In the genomic region with DNA sequence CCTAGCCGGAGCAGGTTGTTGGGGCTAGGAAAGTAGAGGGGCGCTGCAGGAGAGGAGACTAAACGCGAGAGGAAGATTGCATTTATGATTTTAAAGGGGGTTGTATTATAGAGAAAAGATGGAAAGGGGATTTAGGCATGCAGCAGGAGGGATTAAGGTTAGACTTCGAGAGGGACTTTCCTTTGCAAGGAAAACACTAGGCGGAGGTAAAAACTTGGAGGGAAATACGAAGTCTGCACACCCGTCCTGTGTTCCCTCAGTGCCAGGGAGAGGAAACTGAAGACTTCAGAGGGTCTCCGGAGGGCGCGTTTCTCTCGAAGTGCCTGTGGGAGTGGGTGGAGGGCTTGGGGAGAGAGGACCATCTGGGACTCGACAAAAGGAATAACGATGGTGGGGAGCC, we compare ENCODE assay signal across 9 cellular contexts. TPM values are rescaled to one million over a fixed set of nuclear protein-coding genes. Genes with fewer than 3 reads are reported as not detected.
A peak's percentile ranks its signal among the peaks of the same experiment; 100 is the strongest.
DNase-seq lines count a peak whose midpoint lies in the region; ATAC-seq and TF ChIP-seq lines count a peak whose summit lies in the region.
"Had no signal": no experiment of that assay in that cellular context is flagged by ENCODE, and none has a peak within 500 bp of the region (broad histone marks: within the 10 kb centered on the region; RNA-seq: fewer than 3 reads in every experiment).

No MANE protein-coding gene starts in this region.

- no peak for DNase-seq in activated T-helper 2 cell treated with anti-CD3 and anti-CD28 coated beads, Interferon-gamma antibody, Interleukin-2, Interleukin-4, amounts not matched to agents 10 μg/mL and 5 μg/mL and 100 μg/mL, durations not matched to agents 14 hours and 24 hours and 36 hours (ENCODE audit: low spot score)
- DNase-seq in kidney epithelial cell (ENCODE audit: low read depth): no peak
- DNase-seq in spleen: no peak
- DNase-seq in effector CD4-positive, alpha-beta T cell: no peak
- no peak for DNase-seq in midbrain (lab: John Stamatoyannopoulos, UW)
- DNase-seq: activated CD4-positive, alpha-beta T cell treated with anti-CD3 and anti-CD28 coated beads for 1 hour; stimulated activated CD4-positive, alpha-beta T cell treated with anti-CD3 and anti-CD28 coated beads, Interleukin-4, amount 100 ng/mL, for 4 hours had no signal

- 21 to 28% (median 26%) methylated on average over 14 of the region's 14 CpGs for WGBS in spleen, 5 donors

- no peaks in the 10 kb centered on the region for H3K4me1 Mint-ChIP-seq in activated T-helper 2 cell treated with anti-CD3 and anti-CD28 coated beads, Interferon-gamma antibody, Interleukin-2, Interleukin-4, amounts not matched to agents 10 μg/mL and 5 μg/mL and 100 μg/mL, durations not matched to agents 14 hours and 24 hours and 36 hours (ENCODE audit: low read depth)

- H3K27me3 ChIP-seq in kidney epithelial cell (ENCODE audit: control insufficient read depth, insufficient read depth, low read length) (peaks cover 8% of the 10 kb centered on the region), spleen (replicated peaks in 1 of 7) (peaks cover 0 to 84% (median 28%) of the 10 kb centered on the region in 7 donors)

- H3K27ac Mint-ChIP-seq in activated T-helper 2 cell treated with anti-CD3 and anti-CD28 coated beads, Interferon-gamma antibody, Interleukin-2, Interleukin-4, amounts not matched to agents 10 μg/mL and 5 μg/mL and 100 μg/mL, durations not matched to agents 14 hours and 24 hours and 36 hours: no peak overlapping the region

- H3K9me3 ChIP-seq in HEK293 (ENCODE audit: control insufficient read depth, insufficient read depth, low read depth, low read length) (no peaks in the 10 kb centered on the region), spleen (no peaks in the 10 kb centered on the region)

- TF ChIP-seq CTCF in HEK293 (tag by site-specific recombination; IDR thresholded peaks at IDR 0.05): 0 out of 2 replicates have a peak, but pooled peaks have one; percentile 8
- no peak for TF ChIP-seq CTCF in kidney epithelial cell (IDR thresholded peaks at IDR 0.05; ENCODE audit: insufficient read depth, low read length, poor library complexity, severe bottlenecking)
- TF ChIP-seq CTCF in spleen (IDR thresholded peaks at IDR 0.05 in 8 of 11, conservative IDR thresholded peaks at IDR 0.05 in 3 of 11): no peak

- H3K4me1 ChIP-seq in HEK293 (ENCODE audit: control insufficient read depth, insufficient read depth, low read length): no peaks in the 10 kb centered on the region
- H3K4me1 ChIP-seq in spleen: peaks cover 0 to 16% (median 9%) of the 10 kb centered on the region in 6 donors

- no peaks in the 10 kb centered on the region for H3K9me3 Mint-ChIP-seq in activated T-helper 2 cell treated with anti-CD3 and anti-CD28 coated beads, Interferon-gamma antibody, Interleukin-2, Interleukin-4, amounts not matched to agents 10 μg/mL and 5 μg/mL and 100 μg/mL, durations not matched to agents 14 hours and 24 hours and 36 hours

- H3K27ac ChIP-seq in HEK293 (ENCODE audit: extremely low read depth, low read depth, low read length) (no peak overlapping the region), spleen (no peak overlapping the region)

- POLR2A ChIA-PET in HEK293 (lab: Yijun Ruan, JAX): interaction anchor here (1.4 kb wide), 1 partner anchor 62 kb away, joined by 3 read pairs; no protein-coding TSS in a partner anchor

- ATAC-seq in HG03378 (IDR thresholded peaks at IDR 0.05; ENCODE audit: unreplicated experiment): no peak

- H3K4me3 Mint-ChIP-seq in activated T-helper 2 cell treated with anti-CD3 and anti-CD28 coated beads, Interferon-gamma antibody, Interleukin-2, Interleukin-4, amounts not matched to agents 10 μg/mL and 5 μg/mL and 100 μg/mL, durations not matched to agents 14 hours and 24 hours and 36 hours (ENCODE audit: low read depth): peak overlapping the region; percentile 0

- CTCF ChIA-PET in HEK293 (lab: Yijun Ruan, JAX): interaction anchor here (0.6 to 2.3 kb wide), 2 partner anchors 9 to 33 kb away, joined by 4 to 6 read pairs; no protein-coding TSS in a partner anchor

- no peaks in the 10 kb centered on the region for H3K36me3 Mint-ChIP-seq in activated T-helper 2 cell treated with anti-CD3 and anti-CD28 coated beads, Interferon-gamma antibody, Interleukin-2, Interleukin-4, amounts not matched to agents 10 μg/mL and 5 μg/mL and 100 μg/mL, durations not matched to agents 14 hours and 24 hours and 36 hours (ENCODE audit: low read depth)

- H3K4me3 ChIP-seq in HEK293 (ENCODE audit: low read depth, low read length) (peak overlapping the region; percentile 29), kidney epithelial cell (ENCODE audit: low read depth, low read length) (peak overlapping the region; percentile 46), spleen (peak overlapping the region in 7 of 8 donors; percentile 6 to 63 (median 23))

- H3K36me3 ChIP-seq in HEK293 (ENCODE audit: control insufficient read depth in 2 of 2, insufficient read depth in 1 of 2, low read length in 2 of 2) (no peaks in the 10 kb centered on the region), kidney epithelial cell (ENCODE audit: control insufficient read depth, insufficient read depth, low read length) (no peaks in the 10 kb centered on the region), spleen (no peaks in the 10 kb centered on the region)

- intact Hi-C loops in activated T-helper 2 cell treated with anti-CD3 and anti-CD28 coated beads, Interferon-gamma antibody, Interleukin-2, Interleukin-4, amounts not matched to agents 10 μg/mL and 5 μg/mL and 100 μg/mL, durations not matched to agents 14 hours and 24 hours and 36 hours (cut with micrococcal nuclease): no loop called here
- intact Hi-C loops in spleen (cut with DNase I; ENCODE audit: low total_unique reads): no loop called here

- TF ChIP-seq POLR2A in spleen (IDR thresholded peaks at IDR 0.05): no peak

- peaks cover 69% of the 10 kb centered on the region for H3K27me3 Mint-ChIP-seq in activated T-helper 2 cell treated with anti-CD3 and anti-CD28 coated beads, Interferon-gamma antibody, Interleukin-2, Interleukin-4, amounts not matched to agents 10 μg/mL and 5 μg/mL and 100 μg/mL, durations not matched to agents 14 hours and 24 hours and 36 hours (ENCODE audit: low read depth)

TF ChIP-seq in HEK293, 187 proteins besides CTCF, POLR2A, EP300 and RAD21 (continues in another document):
- TF ChIP-seq, protein P1, sequence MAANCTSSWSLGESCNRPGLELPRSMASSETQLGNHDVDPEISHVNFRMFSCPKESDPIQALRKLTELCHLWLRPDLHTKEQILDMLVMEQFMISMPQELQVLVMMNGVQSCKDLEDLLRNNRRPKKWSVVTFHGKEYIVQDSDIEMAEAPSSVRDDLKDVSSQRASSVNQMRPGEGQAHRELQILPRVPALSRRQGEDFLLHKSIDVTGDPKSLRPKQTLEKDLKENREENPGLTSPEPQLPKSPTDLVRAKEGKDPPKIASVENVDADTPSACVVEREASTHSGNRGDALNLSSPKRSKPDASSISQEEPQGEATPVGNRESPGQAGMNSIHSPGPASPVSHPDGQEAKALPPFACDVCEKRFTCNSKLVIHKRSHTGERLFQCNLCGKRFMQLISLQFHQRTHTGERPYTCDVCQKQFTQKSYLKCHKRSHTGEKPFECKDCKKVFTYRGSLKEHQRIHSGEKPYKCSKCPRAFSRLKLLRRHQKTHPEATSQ (tag by site-specific recombination; IDR thresholded peaks at IDR 0.05): no peak
- TF ChIP-seq ZNF777 (tag by site-specific recombination; IDR thresholded peaks at IDR 0.05; ENCODE audit: borderline replicate concordance) (0 out of 2 replicates have a peak, but pooled peaks have one; percentile 32), ZNF292 (tag by site-specific recombination; IDR thresholded peaks at IDR 0.05; ENCODE audit: borderline replicate concordance, low read depth) (no peak), HOXA7 (CRISPR knock-in tag; IDR thresholded peaks at IDR 0.05; ENCODE audit: borderline replicate concordance) (no peak), KLF8 (tag by site-specific recombination; IDR thresholded peaks at IDR 0.05) (no peak), ZNF530 (tag by site-specific recombination; IDR thresholded peaks at IDR 0.05; ENCODE audit: low read depth) (peak; percentile 32; the same call in 1 of the 2 replicates)
- TF ChIP-seq, protein P2, sequence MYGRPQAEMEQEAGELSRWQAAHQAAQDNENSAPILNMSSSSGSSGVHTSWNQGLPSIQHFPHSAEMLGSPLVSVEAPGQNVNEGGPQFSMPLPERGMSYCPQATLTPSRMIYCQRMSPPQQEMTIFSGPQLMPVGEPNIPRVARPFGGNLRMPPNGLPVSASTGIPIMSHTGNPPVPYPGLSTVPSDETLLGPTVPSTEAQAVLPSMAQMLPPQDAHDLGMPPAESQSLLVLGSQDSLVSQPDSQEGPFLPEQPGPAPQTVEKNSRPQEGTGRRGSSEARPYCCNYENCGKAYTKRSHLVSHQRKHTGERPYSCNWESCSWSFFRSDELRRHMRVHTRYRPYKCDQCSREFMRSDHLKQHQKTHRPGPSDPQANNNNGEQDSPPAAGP (tag by site-specific recombination; IDR thresholded peaks at IDR 0.05): 0 out of 2 replicates have a peak, but pooled peaks have one; percentile 16

RNA-seq across cellular contexts. Expression of a gene that starts 0.4 kb away (rescaled TPM):
- total RNA-seq in activated T-helper 2 cell treated with anti-CD3 and anti-CD28 coated beads, Interferon-gamma antibody, Interleukin-2, Interleukin-4, amounts not matched to agents 10 μg/mL and 5 μg/mL and 100 μg/mL, durations not matched to agents 14 hours and 24 hours and 36 hours: not detected in 2 replicates
- total RNA-seq in kidney epithelial cell (2.4 and 3.4 TPM in 2 replicates), spleen (1 to 10 TPM in 1 of 7 donors, not detected in 6; 2.1 TPM)
- polyA plus RNA-seq in spleen: under 1 TPM; 0.09 to 0.58 (median 0.24) TPM

RNA-seq across cellular contexts. Expression of a gene that starts 39.5 kb away (rescaled TPM):
- 17.1 and 18.7 TPM in 2 replicates for total RNA-seq in activated T-helper 2 cell treated with anti-CD3 and anti-CD28 coated beads, Interferon-gamma antibody, Interleukin-2, Interleukin-4, amounts not matched to agents 10 μg/mL and 5 μg/mL and 100 μg/mL, durations not matched to agents 14 hours and 24 hours and 36 hours
- total RNA-seq in kidney epithelial cell: 0.75 and 1.8 TPM in 2 replicates
- total RNA-seq in spleen: 10 to 100 TPM; 15.4 to 37.1 (median 17.3) TPM
- 10 to 100 TPM in 1 of 3 donors, 1 to 10 TPM in 2; 6.0 to 11.0 (median 9.5) TPM for polyA plus RNA-seq in spleen

RNA-seq across cellular contexts. Expression of a gene that starts 45.8 kb away (rescaled TPM):
- not detected in 2 replicates for total RNA-seq in activated T-helper 2 cell treated with anti-CD3 and anti-CD28 coated beads, Interferon-gamma antibody, Interleukin-2, Interleukin-4, amounts not matched to agents 10 μg/mL and 5 μg/mL and 100 μg/mL, durations not matched to agents 14 hours and 24 hours and 36 hours
- total RNA-seq in kidney epithelial cell (not detected in 2 replicates), spleen (not detected)
- not detected for polyA plus RNA-seq in spleen

RNA-seq across cellular contexts. Expression of a gene that starts 59.3 kb away (rescaled TPM):
- not detected in 2 replicates for total RNA-seq in activated T-helper 2 cell treated with anti-CD3 and anti-CD28 coated beads, Interferon-gamma antibody, Interleukin-2, Interleukin-4, amounts not matched to agents 10 μg/mL and 5 μg/mL and 100 μg/mL, durations not matched to agents 14 hours and 24 hours and 36 hours
- not detected in 2 replicates for total RNA-seq in kidney epithelial cell
- total RNA-seq in spleen: not detected
- polyA plus RNA-seq in spleen: not detected
